ENCODE assay signal across 8 cellular contexts in genomic region chr11:103959279-103959930, GRCh38.
DNase-seq lines count a peak whose midpoint lies in the region; ATAC-seq and TF ChIP-seq lines count a peak whose summit lies in the region.
"Had no signal": no experiment of that assay in that cellular context is flagged by ENCODE, and none has a peak within 500 bp of the region (broad histone marks: within the 10 kb centered on the region; RNA-seq: fewer than 3 reads in every experiment).

No MANE protein-coding gene starts in this region.

- H3K4me3 ChIP-seq in OCI-LY1 (ENCODE audit: low read depth, low read length, poor library complexity, severe bottlenecking), result no peak overlapping the region

- H3K9me3 ChIP-seq in OCI-LY1 (ENCODE audit: low read length), result peaks cover 5% of the 10 kb centered on the region; the same call in 1 of the 2 replicates

- H3K27me3 ChIP-seq in OCI-LY1 (ENCODE audit: insufficient read depth, low read length), result no peaks in the 10 kb centered on the region

- peak overlapping the region; percentile 36 for H3K9ac ChIP-seq in OCI-LY1 (ENCODE audit: low read length)

- H3F3A ChIP-seq in OCI-LY1 (ENCODE audit: insufficient read depth, low read length), result no peaks in the 10 kb centered on the region

- DNase-seq in GM19238 (ENCODE audit: insufficient read length, low spot score) (peak; percentile 10), smooth muscle cell of the brain vasculature (ENCODE audit: low read depth, low spot score) (peak; percentile 43), HK-2 (ENCODE audit: unreplicated experiment) (no peak), RPMI8226 (no peak), NCI-H345 (lab: John Stamatoyannopoulos, UW) (no peak)
- DNase-seq: activated CD8-positive, alpha-beta memory T cell treated with anti-CD3 and anti-CD28 coated beads for 24 hours had no signal

- H3K4me2 ChIP-seq in OCI-LY1 (ENCODE audit: low read length), result peak overlapping the region; percentile 36

- H2AFZ ChIP-seq in OCI-LY1 (ENCODE audit: low read length), result 0 out of 2 replicates have a peak overlapping the region, but pooled peaks have one; percentile 30

- no peaks in the 10 kb centered on the region for H3K79me2 ChIP-seq in OCI-LY1 (ENCODE audit: insufficient read depth, low read length)

- TF ChIP-seq CTCF in OCI-LY1 (IDR thresholded peaks at IDR 0.05; ENCODE audit: low read length), result no peak

- H3K9me2 ChIP-seq in OCI-LY1 (ENCODE audit: low read depth, low read length), result no peaks in the 10 kb centered on the region

- H3K4me1 ChIP-seq in OCI-LY1 (ENCODE audit: insufficient read depth, low read length, severe bottlenecking), result peaks cover 26% of the 10 kb centered on the region

- ATAC-seq in HG02938 (IDR thresholded peaks at IDR 0.05; ENCODE audit: unreplicated experiment), result peak; percentile 100

- H4K20me1 ChIP-seq in OCI-LY1 (ENCODE audit: insufficient read depth, low read length), result no peaks in the 10 kb centered on the region

- peak overlapping the region; percentile 88 for H3K27ac ChIP-seq in OCI-LY1 (ENCODE audit: low read depth, low read length, poor library complexity, severe bottlenecking)

- no peaks in the 10 kb centered on the region for H3K36me3 ChIP-seq in OCI-LY1 (ENCODE audit: insufficient read depth, low read length)

Comparison
In these comparisons a context has a peak if more than half of its experiments do, and no peak if none do; other contexts are left out.
1. DNase-seq: peak in GM19238 (single experiment) and smooth muscle cell of the brain vasculature (single experiment); none in HK-2 (single experiment), RPMI8226 (single experiment) and NCI-H345 (single experiment).